In the genomic region with DNA sequence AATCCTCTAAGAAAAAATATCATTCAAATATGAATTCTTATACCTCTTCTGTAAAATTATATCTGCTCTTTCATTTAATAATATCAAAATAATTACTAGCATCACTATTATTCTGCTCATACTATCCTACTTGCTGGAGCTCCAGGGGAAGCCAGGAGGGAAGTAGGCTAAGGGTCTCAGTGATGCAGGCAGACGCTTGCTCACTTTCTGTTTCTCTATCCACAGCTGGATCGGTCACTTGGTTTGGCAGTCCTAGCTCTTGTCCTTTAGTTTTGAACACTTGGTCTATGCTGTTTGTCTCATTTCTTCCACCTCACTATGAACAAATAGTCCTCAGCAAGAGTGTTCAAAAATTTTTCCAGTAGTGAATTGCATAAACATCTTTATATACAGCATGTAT, we compare ENCODE assay signal across 1 cellular context.
TF ChIP-seq lines count a peak whose summit lies in the region.

No MANE protein-coding gene starts in this region.

TF ChIP-seq in IMR-90, 13 proteins besides CTCF, POLR2A, EP300 and RAD21 (continued from another document):
- TF ChIP-seq, protein P1, sequence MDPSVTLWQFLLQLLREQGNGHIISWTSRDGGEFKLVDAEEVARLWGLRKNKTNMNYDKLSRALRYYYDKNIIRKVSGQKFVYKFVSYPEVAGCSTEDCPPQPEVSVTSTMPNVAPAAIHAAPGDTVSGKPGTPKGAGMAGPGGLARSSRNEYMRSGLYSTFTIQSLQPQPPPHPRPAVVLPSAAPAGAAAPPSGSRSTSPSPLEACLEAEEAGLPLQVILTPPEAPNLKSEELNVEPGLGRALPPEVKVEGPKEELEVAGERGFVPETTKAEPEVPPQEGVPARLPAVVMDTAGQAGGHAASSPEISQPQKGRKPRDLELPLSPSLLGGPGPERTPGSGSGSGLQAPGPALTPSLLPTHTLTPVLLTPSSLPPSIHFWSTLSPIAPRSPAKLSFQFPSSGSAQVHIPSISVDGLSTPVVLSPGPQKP (IDR thresholded peaks at IDR 0.05; ENCODE audit: borderline replicate concordance, low read depth, low read length) = no peak
